ENCODE assay signal across 2 cellular contexts in genomic region chr10:124944982-124945381, GRCh38.
TF ChIP-seq lines count a peak whose summit lies in the region.

No MANE protein-coding gene starts in this region.

TF ChIP-seq in liver, 16 proteins besides CTCF, POLR2A, EP300 and RAD21 (continued from another document):
- TF ChIP-seq HNF4G (IDR thresholded peaks at IDR 0.05): peak; percentile 38
- TF ChIP-seq HNF4A (conservative IDR thresholded peaks at IDR 0.05): peak; percentile 61 to 74
- TF ChIP-seq, protein P1, sequence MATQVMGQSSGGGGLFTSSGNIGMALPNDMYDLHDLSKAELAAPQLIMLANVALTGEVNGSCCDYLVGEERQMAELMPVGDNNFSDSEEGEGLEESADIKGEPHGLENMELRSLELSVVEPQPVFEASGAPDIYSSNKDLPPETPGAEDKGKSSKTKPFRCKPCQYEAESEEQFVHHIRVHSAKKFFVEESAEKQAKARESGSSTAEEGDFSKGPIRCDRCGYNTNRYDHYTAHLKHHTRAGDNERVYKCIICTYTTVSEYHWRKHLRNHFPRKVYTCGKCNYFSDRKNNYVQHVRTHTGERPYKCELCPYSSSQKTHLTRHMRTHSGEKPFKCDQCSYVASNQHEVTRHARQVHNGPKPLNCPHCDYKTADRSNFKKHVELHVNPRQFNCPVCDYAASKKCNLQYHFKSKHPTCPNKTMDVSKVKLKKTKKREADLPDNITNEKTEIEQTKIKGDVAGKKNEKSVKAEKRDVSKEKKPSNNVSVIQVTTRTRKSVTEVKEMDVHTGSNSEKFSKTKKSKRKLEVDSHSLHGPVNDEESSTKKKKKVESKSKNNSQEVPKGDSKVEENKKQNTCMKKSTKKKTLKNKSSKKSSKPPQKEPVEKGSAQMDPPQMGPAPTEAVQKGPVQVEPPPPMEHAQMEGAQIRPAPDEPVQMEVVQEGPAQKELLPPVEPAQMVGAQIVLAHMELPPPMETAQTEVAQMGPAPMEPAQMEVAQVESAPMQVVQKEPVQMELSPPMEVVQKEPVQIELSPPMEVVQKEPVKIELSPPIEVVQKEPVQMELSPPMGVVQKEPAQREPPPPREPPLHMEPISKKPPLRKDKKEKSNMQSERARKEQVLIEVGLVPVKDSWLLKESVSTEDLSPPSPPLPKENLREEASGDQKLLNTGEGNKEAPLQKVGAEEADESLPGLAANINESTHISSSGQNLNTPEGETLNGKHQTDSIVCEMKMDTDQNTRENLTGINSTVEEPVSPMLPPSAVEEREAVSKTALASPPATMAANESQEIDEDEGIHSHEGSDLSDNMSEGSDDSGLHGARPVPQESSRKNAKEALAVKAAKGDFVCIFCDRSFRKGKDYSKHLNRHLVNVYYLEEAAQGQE (IDR thresholded peaks at IDR 0.05): no peak
- TF ChIP-seq EGR1 (IDR thresholded peaks at IDR 0.05; ENCODE audit: low read depth in 2 of 2): no peak
- TF ChIP-seq MAX (IDR thresholded peaks at IDR 0.05): no peak
- TF ChIP-seq FOXA1 (IDR thresholded peaks at IDR 0.05): no peak
- no peak for TF ChIP-seq GABPA (IDR thresholded peaks at IDR 0.05 in 1 of 2, conservative IDR thresholded peaks at IDR 0.05 in 1 of 2)
- TF ChIP-seq ATF3 (IDR thresholded peaks at IDR 0.05): peak; percentile 76
- TF ChIP-seq TAF1 (conservative IDR thresholded peaks at IDR 0.05): no peak
- TF ChIP-seq YY1 (IDR thresholded peaks at IDR 0.05): no peak
- no peak for TF ChIP-seq ZBTB33 (IDR thresholded peaks at IDR 0.05)
- no peak for TF ChIP-seq NR2F2 (IDR thresholded peaks at IDR 0.05)
- peak; percentile 22 for TF ChIP-seq SP1 (IDR thresholded peaks at IDR 0.05)
- TF ChIP-seq FOXA2 (IDR thresholded peaks at IDR 0.05): no peak
- TF ChIP-seq JUND (IDR thresholded peaks at IDR 0.05): no peak
TF ChIP-seq in liver: peak in this region for 5.

TF ChIP-seq in HepG2, 621 proteins besides CTCF, POLR2A, EP300 and RAD21 (continued from another document):
- TF ChIP-seq, protein P2, sequence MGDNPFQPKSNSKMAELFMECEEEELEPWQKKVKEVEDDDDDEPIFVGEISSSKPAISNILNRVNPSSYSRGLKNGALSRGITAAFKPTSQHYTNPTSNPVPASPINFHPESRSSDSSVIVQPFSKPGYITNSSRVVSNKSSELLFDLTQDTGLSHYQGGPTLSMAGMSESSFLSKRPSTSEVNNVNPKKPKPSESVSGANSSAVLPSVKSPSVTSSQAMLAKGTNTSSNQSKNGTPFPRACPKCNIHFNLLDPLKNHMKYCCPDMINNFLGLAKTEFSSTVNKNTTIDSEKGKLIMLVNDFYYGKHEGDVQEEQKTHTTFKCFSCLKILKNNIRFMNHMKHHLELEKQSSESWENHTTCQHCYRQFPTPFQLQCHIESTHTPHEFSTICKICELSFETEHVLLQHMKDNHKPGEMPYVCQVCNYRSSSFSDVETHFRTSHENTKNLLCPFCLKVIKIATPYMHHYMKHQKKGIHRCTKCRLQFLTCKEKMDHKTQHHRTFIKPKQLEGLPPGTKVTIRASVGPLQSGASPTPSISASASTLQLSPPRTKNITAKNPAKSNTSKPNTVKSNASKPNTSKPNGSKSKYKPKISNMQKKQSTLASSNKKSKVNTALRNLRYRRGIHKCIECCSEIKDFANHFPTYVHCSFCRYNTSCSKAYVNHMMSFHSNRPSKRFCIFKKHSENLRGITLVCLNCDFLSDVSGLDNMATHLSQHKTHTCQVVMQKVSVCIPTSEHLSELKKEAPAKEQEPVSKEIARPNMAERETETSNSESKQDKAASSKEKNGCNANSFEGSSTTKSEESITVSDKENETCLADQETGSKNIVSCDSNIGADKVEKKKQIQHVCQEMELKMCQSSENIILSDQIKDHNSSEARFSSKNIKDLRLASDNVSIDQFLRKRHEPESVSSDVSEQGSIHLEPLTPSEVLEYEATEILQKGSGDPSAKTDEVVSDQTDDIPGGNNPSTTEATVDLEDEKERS (CRISPR knock-in tag; IDR thresholded peaks at IDR 0.05): no peak
- TF ChIP-seq ZZZ3 (CRISPR knock-in tag; IDR thresholded peaks at IDR 0.05; ENCODE audit: borderline replicate concordance) (no peak), ZHX1 (CRISPR knock-in tag; IDR thresholded peaks at IDR 0.05; ENCODE audit: low read depth) (no peak), ZNF235 (CRISPR knock-in tag; IDR thresholded peaks at IDR 0.05; ENCODE audit: borderline replicate concordance) (no peak)
